ENCODE assay signal across 1 cellular context in genomic region chr10:110162749-110163148, GRCh38.
TF ChIP-seq lines count a peak whose summit lies in the region.

No MANE protein-coding gene starts in this region.

TF ChIP-seq in HCT116, 20 proteins besides CTCF, POLR2A, EP300 and RAD21 (continued from another document):
- TF ChIP-seq ZBTB33 (IDR thresholded peaks at IDR 0.05; ENCODE audit: extremely low read depth, insufficient replicate concordance, low read length) = no peak
- TF ChIP-seq SP1 (IDR thresholded peaks at IDR 0.05; ENCODE audit: low read depth) = no peak
- TF ChIP-seq JUND (IDR thresholded peaks at IDR 0.05) = no peak
- TF ChIP-seq ATF3 (IDR thresholded peaks at IDR 0.05) = no peak
- no peak for TF ChIP-seq TCF7L2 (IDR thresholded peaks at IDR 0.05; ENCODE audit: borderline replicate concordance, extremely low read depth, insufficient read depth, insufficient read length)
- no peak for TF ChIP-seq SRF (IDR thresholded peaks at IDR 0.05; ENCODE audit: low read depth)
